ENCODE assay signal across 17 cellular contexts in genomic region chr5:318931-319601, GRCh38. TPM values are rescaled to one million over a fixed set of nuclear protein-coding genes. Genes with fewer than 3 reads are reported as not detected.
DNase-seq lines count a peak whose midpoint lies in the region; ATAC-seq and TF ChIP-seq lines count a peak whose summit lies in the region.
"Had no signal": no experiment of that assay in that cellular context is flagged by ENCODE, and none has a peak within 500 bp of the region (broad histone marks: within the 10 kb centered on the region; RNA-seq: fewer than 3 reads in every experiment).

No MANE protein-coding gene starts in this region.

- H3K4me3 ChIP-seq in IMR-90 (ENCODE audit: insufficient read depth, low read depth, low read length) = no peak overlapping the region
- H3K4me3 ChIP-seq in endodermal cell (ENCODE audit: low read length) = no peak overlapping the region
- H3K4me3 ChIP-seq in Karpas-422 (ENCODE audit: low read length) = no peak overlapping the region
- H3K4me3 ChIP-seq: stomach had no signal

- H2AK9ac ChIP-seq in IMR-90 (replicated peaks; ENCODE audit: low read depth, low read length, poor library complexity) = peak overlapping the region; percentile 73

- H2BK5ac ChIP-seq in IMR-90 (ENCODE audit: low read depth, low read length, poor library complexity, severe bottlenecking) = no peak overlapping the region

- peak overlapping the region; percentile 90; the same call in 1 of the 2 replicates for H2AK5ac ChIP-seq in IMR-90 (ENCODE audit: low read depth, low read length)

- CTCF ChIA-PET in IMR-90 (lab: Yijun Ruan, JAX) = interaction anchor here (1.1 kb wide), 2 partner anchors 128 to 133 kb away, joined by 3 read pairs; no protein-coding TSS in a partner anchor

- H3K79me1 ChIP-seq in IMR-90 (ENCODE audit: low read depth in 1 of 2, low read length in 2 of 2) = peaks cover 10 to 62% of the 10 kb centered on the region in 2 experiments; a peak in 3 of 4 replicates

- intact Hi-C loops in IMR-90 (cut with micrococcal nuclease) = loop anchor here (10.0 kb wide), 2 partner anchors 296 to 586 kb away; partner anchors contain the start of gene CEP72

- H3K36me3 ChIP-seq in IMR-90 (ENCODE audit: control insufficient read depth, insufficient read depth, low read length) (peaks cover 27% of the 10 kb centered on the region), endodermal cell (ENCODE audit: control insufficient read depth, insufficient read depth, low read length) (peaks cover 9% of the 10 kb centered on the region), Karpas-422 (ENCODE audit: insufficient read depth, low read length) (0 out of 2 replicates have a peak, but pooled peaks cover 3% of the 10 kb centered on the region)

- peaks cover 21% of the 10 kb centered on the region for H3K4me1 ChIP-seq in IMR-90 (ENCODE audit: control insufficient read depth, insufficient read depth, low read length)
- H3K4me1 ChIP-seq in endodermal cell (ENCODE audit: control insufficient read depth, insufficient read depth, low read length) = no peaks in the 10 kb centered on the region
- H3K4me1 ChIP-seq in Karpas-422 (ENCODE audit: low read length) = peaks cover 11% of the 10 kb centered on the region

- peaks cover 38% of the 10 kb centered on the region for H4K20me1 ChIP-seq in IMR-90 (ENCODE audit: insufficient read depth, low read length)
- H4K20me1 ChIP-seq in Karpas-422 (ENCODE audit: insufficient read depth, low read depth, low read length) = peaks cover 6% of the 10 kb centered on the region; the same call in 1 of the 2 replicates

- peak overlapping the region; percentile 49 for H3K27ac Mint-ChIP-seq in T-helper 2 cell treated with Interferon-gamma antibody and Interleukin-4, amounts not matched to agents 5 μg/mL and 100 μg/mL, for 36 hours
- no peak overlapping the region for H3K27ac Mint-ChIP-seq in endodermal cell
- peak overlapping the region; percentile 37 for H3K27ac Mint-ChIP-seq in stimulated activated memory B cell treated with anti-CD40 and anti-IgM and Interleukin-4, amounts not matched to agents 10 μg/mL and 1 μg/mL and 100 μg/mL, for 72 hours
- no peak overlapping the region for H3K27ac Mint-ChIP-seq in progenitor cell of endocrine pancreas
- H3K27ac Mint-ChIP-seq: naive B cell; T-helper 1 cell treated with Interleukin-12 subunit alpha and Interleukin-12 subunit beta and Interleukin-4 antibody, amounts not matched to agents 30 μg/mL and 1 μg/mL, for 36 hours had no signal

- H3K79me2 ChIP-seq in Karpas-422 (ENCODE audit: low read length) = no peaks in the 10 kb centered on the region

- TF ChIP-seq RAD21 in IMR-90 (IDR thresholded peaks at IDR 0.05; ENCODE audit: low read length) = no peak

- H2AFZ ChIP-seq in IMR-90 (replicated peaks; ENCODE audit: low read length, poor library complexity) = no peak overlapping the region
- H2AFZ ChIP-seq in Karpas-422 (ENCODE audit: low read length) = no peak overlapping the region

- H3K27ac ChIP-seq in IMR-90 (ENCODE audit: insufficient read depth, low read length) (no peak overlapping the region), endodermal cell (ENCODE audit: low read depth, low read length) (no peak overlapping the region), Karpas-422 (ENCODE audit: low read length) (no peak overlapping the region)
- H3K27ac ChIP-seq: stomach had no signal

- no peaks in the 10 kb centered on the region for H3K9me3 Mint-ChIP-seq in T-helper 2 cell treated with Interferon-gamma antibody and Interleukin-4, amounts not matched to agents 5 μg/mL and 100 μg/mL, for 36 hours
- H3K9me3 Mint-ChIP-seq in endodermal cell = no peaks in the 10 kb centered on the region
- H3K9me3 Mint-ChIP-seq in stimulated activated memory B cell treated with anti-CD40 and anti-IgM and Interleukin-4, amounts not matched to agents 10 μg/mL and 1 μg/mL and 100 μg/mL, for 72 hours = peaks cover 2% of the 10 kb centered on the region
- no peaks in the 10 kb centered on the region for H3K9me3 Mint-ChIP-seq in progenitor cell of endocrine pancreas (ENCODE audit: low read depth)
- H3K9me3 Mint-ChIP-seq: naive B cell; T-helper 1 cell treated with Interleukin-12 subunit alpha and Interleukin-12 subunit beta and Interleukin-4 antibody, amounts not matched to agents 30 μg/mL and 1 μg/mL, for 36 hours had no signal

- peaks cover 16% of the 10 kb centered on the region for H3K4me1 Mint-ChIP-seq in T-helper 2 cell treated with Interferon-gamma antibody and Interleukin-4, amounts not matched to agents 5 μg/mL and 100 μg/mL, for 36 hours (ENCODE audit: low read depth)
- H3K4me1 Mint-ChIP-seq in endodermal cell (no peaks in the 10 kb centered on the region), progenitor cell of endocrine pancreas (ENCODE audit: low read depth) (no peaks in the 10 kb centered on the region)
- peaks cover 61% of the 10 kb centered on the region for H3K4me1 Mint-ChIP-seq in stimulated activated memory B cell treated with anti-CD40 and anti-IgM and Interleukin-4, amounts not matched to agents 10 μg/mL and 1 μg/mL and 100 μg/mL, for 72 hours

- TF ChIP-seq POLR2A in IMR-90 (IDR thresholded peaks at IDR 0.05; ENCODE audit: low read depth, low read length) = no peak

- no peak for DNase-seq in T-helper 2 cell treated with Interferon-gamma antibody and Interleukin-4, amounts not matched to agents 5 μg/mL and 100 μg/mL, for 36 hours (ENCODE audit: low spot score)
- DNase-seq in T-helper 2 cell (no peak), IMR-90 (no peak), endodermal cell (peak; percentile 44), Karpas-422 (no peak), progenitor cell of endocrine pancreas (ENCODE audit: low spot score, unreplicated experiment) (no peak), NK-92 (lab: John Stamatoyannopoulos, UW; ENCODE audit: unreplicated experiment) (no peak)
- DNase-seq: activated CD4-positive, CD25-positive, alpha-beta regulatory T cell treated with anti-CD3 and anti-CD28 coated beads, Interleukin-2, amount 50 U/mL, for 72 hours; caudate nucleus; COR-L47; effector CD8-positive, alpha-beta T cell; GF-D8; hypothalamus; naive B cell; stomach had no signal

- H3K14ac ChIP-seq in IMR-90 (replicated peaks; ENCODE audit: low read depth, low read length) = no peak overlapping the region

- ATAC-seq in IMR-90 (ENCODE audit: low read depth) = no peak
- ATAC-seq in stimulated activated memory B cell treated with anti-CD40 and anti-IgM and Interleukin-4, amounts not matched to agents 10 μg/mL and 1 μg/mL and 100 μg/mL, for 72 hours = no peak

- no peaks in the 10 kb centered on the region for H3K9me1 ChIP-seq in IMR-90 (ENCODE audit: insufficient read depth, low read length)

- peaks cover 5% of the 10 kb centered on the region for H3K27me3 Mint-ChIP-seq in T-helper 2 cell treated with Interferon-gamma antibody and Interleukin-4, amounts not matched to agents 5 μg/mL and 100 μg/mL, for 36 hours (ENCODE audit: low read depth)
- H3K27me3 Mint-ChIP-seq in endodermal cell (ENCODE audit: insufficient read depth) (peaks cover 54% of the 10 kb centered on the region), progenitor cell of endocrine pancreas (peaks cover 41% of the 10 kb centered on the region)
- peaks cover 35% of the 10 kb centered on the region for H3K27me3 Mint-ChIP-seq in stimulated activated memory B cell treated with anti-CD40 and anti-IgM and Interleukin-4, amounts not matched to agents 10 μg/mL and 1 μg/mL and 100 μg/mL, for 72 hours

- H2BK120ac ChIP-seq in IMR-90 (ENCODE audit: low read depth, low read length) = peak overlapping the region; percentile 81

- H4K91ac ChIP-seq in IMR-90 (ENCODE audit: insufficient read depth, low read depth, low read length) = peak overlapping the region; percentile 56

- in situ Hi-C loops in IMR-90 (cut with MboI; ENCODE audit: low sequenced_read_pairs) = no loop called here

- no TSS peak for BruUV-seq in IMR-90 (replicated peaks; lab: Mats Ljungman, UMichigan)

- no peak overlapping the region for H3K18ac ChIP-seq in IMR-90 (ENCODE audit: low read depth, low read length)

- H3K9ac ChIP-seq in IMR-90 (ENCODE audit: low read depth, low read length) (no peak overlapping the region), endodermal cell (ENCODE audit: extremely low read depth, low read length, poor library complexity, severe bottlenecking) (no peak overlapping the region), Karpas-422 (ENCODE audit: low read length) (no peak overlapping the region)

- H2BK20ac ChIP-seq in IMR-90 (ENCODE audit: low read depth, low read length) = peak overlapping the region; percentile 35; the same call in 1 of the 2 replicates

- H3K9me2 ChIP-seq in Karpas-422 (replicated peaks; ENCODE audit: insufficient read depth, low read length) = no peaks in the 10 kb centered on the region

- no peak overlapping the region for H3K4me3 Mint-ChIP-seq in T-helper 2 cell treated with Interferon-gamma antibody and Interleukin-4, amounts not matched to agents 5 μg/mL and 100 μg/mL, for 36 hours
- no peak overlapping the region for H3K4me3 Mint-ChIP-seq in endodermal cell
- H3K4me3 Mint-ChIP-seq in stimulated activated memory B cell treated with anti-CD40 and anti-IgM and Interleukin-4, amounts not matched to agents 10 μg/mL and 1 μg/mL and 100 μg/mL, for 72 hours = no peak overlapping the region
- no peak overlapping the region for H3K4me3 Mint-ChIP-seq in progenitor cell of endocrine pancreas (ENCODE audit: low read depth)

- no peak overlapping the region for H3K23ac ChIP-seq in IMR-90 (ENCODE audit: low read depth, low read length)

- H4K5ac ChIP-seq in IMR-90 (ENCODE audit: low read depth, low read length) = no peak overlapping the region

- H3K27me3 ChIP-seq in IMR-90 (ENCODE audit: control insufficient read depth, insufficient read depth, low read length) (no peaks in the 10 kb centered on the region), endodermal cell (ENCODE audit: control insufficient read depth, insufficient read depth, low read length, poor library complexity, severe bottlenecking) (peaks cover 56% of the 10 kb centered on the region), Karpas-422 (ENCODE audit: low read length) (no peaks in the 10 kb centered on the region)

- peak overlapping the region; percentile 92 for H3K4ac ChIP-seq in IMR-90 (ENCODE audit: low read depth, low read length)

- H3K56ac ChIP-seq in IMR-90 (ENCODE audit: extremely low read depth, insufficient read depth, low read length) = no peak overlapping the region

- H3K36me3 Mint-ChIP-seq in T-helper 2 cell treated with Interferon-gamma antibody and Interleukin-4, amounts not matched to agents 5 μg/mL and 100 μg/mL, for 36 hours (ENCODE audit: low read depth) = peaks cover 11% of the 10 kb centered on the region
- H3K36me3 Mint-ChIP-seq in endodermal cell (ENCODE audit: low read depth) (peaks cover 14% of the 10 kb centered on the region), progenitor cell of endocrine pancreas (ENCODE audit: insufficient read depth) (peaks cover 3% of the 10 kb centered on the region)
- peaks cover 25% of the 10 kb centered on the region for H3K36me3 Mint-ChIP-seq in stimulated activated memory B cell treated with anti-CD40 and anti-IgM and Interleukin-4, amounts not matched to agents 10 μg/mL and 1 μg/mL and 100 μg/mL, for 72 hours

- POLR2A ChIA-PET in IMR-90 (lab: Charles Lee; ENCODE audit: unreplicated experiment) = no interaction called here

- dilution Hi-C loops in IMR-90 (cut with HindIII; ENCODE audit: low sequenced_read_pairs, unreplicated experiment) = no loop called here

- peak overlapping the region; percentile 40; the same call in 1 of the 3 replicates for H2BK15ac ChIP-seq in IMR-90 (ENCODE audit: low read depth, low read length)

- WGBS in IMR-90 (ENCODE audit: extremely low coverage in 2 of 2, insufficient read length in 1 of 2), 2 experiments = 77% methylated on average over 11 of the region's 18 CpGs; no CpG with 5 or more reads in 1 of the 2 experiments
- 81 to 83% methylated on average over 10 to 18 of the region's 18 CpGs for WGBS in endodermal cell (ENCODE audit: insufficient coverage in 1 of 2, insufficient read length in 1 of 2), 2 experiments

- H4K8ac ChIP-seq in IMR-90 (ENCODE audit: low read depth in 2 of 2, low read length in 2 of 2) = no peak overlapping the region

- H3K9me3 ChIP-seq in IMR-90 (ENCODE audit: control insufficient read depth, insufficient read depth, low read length) = no peaks in the 10 kb centered on the region
- no peaks in the 10 kb centered on the region for H3K9me3 ChIP-seq in endodermal cell (ENCODE audit: control insufficient read depth, low read length)
- no peaks in the 10 kb centered on the region for H3K9me3 ChIP-seq in Karpas-422 (ENCODE audit: low read length)
- H3K9me3 ChIP-seq: stomach had no signal

- H3K4me2 ChIP-seq in IMR-90 (ENCODE audit: low read depth, low read length) (no peak overlapping the region), Karpas-422 (ENCODE audit: low read depth, low read length, poor library complexity, severe bottlenecking) (no peak overlapping the region)

- no peak for TF ChIP-seq CTCF in IMR-90 (conservative IDR thresholded peaks at IDR 0.05; ENCODE audit: low read depth, low read length)
- no peak for TF ChIP-seq CTCF in endodermal cell (conservative IDR thresholded peaks at IDR 0.05)
- TF ChIP-seq CTCF in progenitor cell of endocrine pancreas (IDR thresholded peaks at IDR 0.05; ENCODE audit: unreplicated experiment) = no peak

RNA-seq across cellular contexts. Expression of gene AHRR, which starts 2.4 kb away (rescaled TPM):
- 15.6 and 16.7 TPM in 2 replicates for total RNA-seq in IMR-90 (2012; rRNA removed)
- 36.1 and 37.1 TPM in 2 replicates for polyA plus RNA-seq in IMR-90 (2012; rRNA removed)
- 24.9 and 33.9 TPM in 2 replicates for polyA plus RNA-seq in IMR-90 (2012; cell fraction: cytosol; rRNA removed)
- 77.0 and 141 TPM in 2 replicates for polyA plus RNA-seq in IMR-90 (2012; cell fraction: nucleus; rRNA removed; ENCODE audit: low replicate concordance)
- 1 to 10 TPM; 1.4 to 2.0 TPM for total RNA-seq in endodermal cell
- polyA plus RNA-seq in endodermal cell (2013, experiment 1 of 2) = 1.3 TPM
- 1.2 TPM for polyA plus RNA-seq in endodermal cell (2013, experiment 2 of 2)
- total RNA-seq in Karpas-422 (2014; rRNA removed; shearing (Covaris generic); ENCODE audit: low replicate concordance) = 2.5 and 2.6 TPM in 2 replicates
- total RNA-seq in progenitor cell of endocrine pancreas = 0.69 and 1.3 TPM in 2 replicates

RNA-seq across cellular contexts. Expression of gene PDCD6, which starts 47.6 kb away (rescaled TPM):
- total RNA-seq in IMR-90 (2012; rRNA removed) (158 and 168 TPM in 2 replicates), endodermal cell (10 to 100 TPM; 69.2 to 80.9 TPM), progenitor cell of endocrine pancreas (79.2 and 87.2 TPM in 2 replicates)
- 198 and 212 TPM in 2 replicates for polyA plus RNA-seq in IMR-90 (2012; rRNA removed)
- 189 and 290 TPM in 2 replicates for polyA plus RNA-seq in IMR-90 (2012; cell fraction: cytosol; rRNA removed)
- polyA plus RNA-seq in IMR-90 (2012; cell fraction: nucleus; rRNA removed; ENCODE audit: low replicate concordance) = 198 and 241 TPM in 2 replicates
- 76.5 TPM for polyA plus RNA-seq in endodermal cell (2013, experiment 1 of 2)
- 72.9 TPM for polyA plus RNA-seq in endodermal cell (2013, experiment 2 of 2)
- 103 and 133 TPM in 2 replicates for total RNA-seq in Karpas-422 (2014; rRNA removed; shearing (Covaris generic); ENCODE audit: low replicate concordance)

Comparison
In these comparisons a context has a peak if more than half of its experiments do, and no peak if none do; other contexts are left out.
1. H3K27ac Mint-ChIP-seq: peak in T-helper 2 cell treated with Interferon-gamma antibody and Interleukin-4, amounts not matched to agents 5 μg/mL and 100 μg/mL, for 36 hours (single experiment) and stimulated activated memory B cell treated with anti-CD40 and anti-IgM and Interleukin-4, amounts not matched to agents 10 μg/mL and 1 μg/mL and 100 μg/mL, for 72 hours (single experiment); none in endodermal cell (single experiment) and progenitor cell of endocrine pancreas (single experiment).